Comparison of ENCODE assay signal across 32 cellular contexts in the genomic region with DNA sequence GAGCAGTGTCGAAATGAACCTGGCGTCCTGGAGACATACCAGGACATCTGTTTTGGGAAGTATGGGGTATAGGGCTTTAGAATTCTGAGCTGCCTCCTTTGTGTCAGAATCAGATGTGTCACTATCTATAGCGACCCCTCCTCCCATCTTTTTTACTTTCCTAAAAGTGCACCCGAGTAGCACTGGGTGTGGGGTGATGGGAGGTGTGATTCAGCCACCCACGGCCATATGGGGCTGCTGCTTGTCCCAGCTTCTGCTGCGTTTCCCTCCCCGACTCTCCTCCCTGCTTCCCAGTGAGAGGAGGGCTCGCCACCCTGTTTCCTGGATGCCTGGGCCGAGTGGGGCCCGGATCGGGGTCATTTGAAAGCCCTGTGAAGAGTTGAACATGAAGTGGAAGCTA.
"Had no signal": no experiment of that assay in that cellular context is flagged by ENCODE, and none has a peak within 500 bp of the region (broad histone marks: within the 10 kb centered on the region; RNA-seq: fewer than 3 reads in every experiment).

No MANE protein-coding gene starts in this region.

- H3K36me3 Mint-ChIP-seq: brain had no signal

- DNase-seq: activated CD4-positive, alpha-beta T cell treated with anti-CD3 and anti-CD28 coated beads for 36 hours; activated CD4-positive, alpha-beta T cell treated with anti-CD3 and anti-CD28 coated beads, Interleukin-2, amount 10 ng/mL, durations not matched to agents 7 days and 5 days; activated CD4-positive, alpha-beta T cell treated with anti-CD3 and anti-CD28 coated beads, Interleukin-2, amount 50 U/mL, for 48 hours; activated CD8-positive, alpha-beta T cell treated with anti-CD3 and anti-CD28 coated beads, Interleukin-2, amount 10 ng/mL, durations not matched to agents 7 days and 5 days; activated gamma-delta T cell; activated naive CD4-positive, alpha-beta T cell treated with anti-CD3 and anti-CD28 coated beads for 36 hours; activated T-cell treated with anti-CD3 and anti-CD28 coated beads, Interleukin-2, amount 50 U/mL, for 24 hours; adrenal gland; Kasumi-1; KG1; MM.1S; MV-4-11; NCI-H1092; NCI-H1436 treated with DMSO at 0.1 percent for 48 hours; NCI-H1694 treated with DMSO at 0.1 percent for 48 hours; NCI-H2029; NCI-H345; NCI-H524 treated with DMSO at 0.1 percent for 48 hours; NK-92 treated with Interleukin-12 subunit alpha and Interleukin-12 subunit beta, amount 100 ng/mL, for 24 hours; PC-3; Peyer's patch; RPMI8226; SHP77 treated with DMSO at 0.1 percent for 48 hours; SK-N-SH had no signal

- H3K36me3 ChIP-seq: adrenal gland, Peyer's patch, SJSA1 had no signal

- H3K27me3 ChIP-seq: adrenal gland, Peyer's patch, SJSA1 had no signal

- H3K4me2 ChIP-seq: SK-N-SH had no signal

- H3K4me3 ChIP-seq: adrenal gland, Peyer's patch, SJSA1 had no signal

- H3K4me1 Mint-ChIP-seq: activated CD4-positive, alpha-beta T cell treated with anti-CD3 and anti-CD28 coated beads for 36 hours; activated CD4-positive, alpha-beta T cell treated with anti-CD3 and anti-CD28 coated beads, Interleukin-2, amount 10 ng/mL, durations not matched to agents 7 days and 5 days; brain; WTC11 had no signal

- H3K27me3 Mint-ChIP-seq: activated CD4-positive, alpha-beta T cell treated with anti-CD3 and anti-CD28 coated beads for 36 hours; activated CD4-positive, alpha-beta T cell treated with anti-CD3 and anti-CD28 coated beads, Interleukin-2, amount 10 ng/mL, durations not matched to agents 7 days and 5 days; activated T-cell treated with anti-CD3 and anti-CD28 coated beads, Interleukin-2, amount 50 U/mL, for 24 hours had no signal

- H3K9me2 ChIP-seq: SK-N-SH had no signal

- H3K4me1 ChIP-seq: adrenal gland, Peyer's patch, SJSA1 had no signal

- H3K27ac ChIP-seq: adrenal gland, Peyer's patch, SJSA1 had no signal

- ATAC-seq: activated CD4-positive, alpha-beta T cell treated with anti-CD3 and anti-CD28 coated beads for 36 hours; activated CD4-positive, CD25-positive, alpha-beta regulatory T cell treated with anti-CD3 and anti-CD28 coated beads, Interleukin-2, amount 50 U/mL, for 24 hours; activated CD8-positive, alpha-beta T cell treated with anti-CD3 and anti-CD28 coated beads, Interleukin-2, amount 10 ng/mL, durations not matched to agents 7 days and 5 days; activated naive CD4-positive, alpha-beta T cell treated with anti-CD3 and anti-CD28 coated beads, Interleukin-2, amount 50 U/mL, for 72 hours; PC-3; WTC11 had no signal

- H3K4me3 Mint-ChIP-seq: activated CD4-positive, alpha-beta T cell treated with anti-CD3 and anti-CD28 coated beads for 36 hours; activated CD4-positive, alpha-beta T cell treated with anti-CD3 and anti-CD28 coated beads, Interleukin-2, amount 10 ng/mL, durations not matched to agents 7 days and 5 days; activated CD8-positive, alpha-beta T cell treated with anti-CD3 and anti-CD28 coated beads, Interleukin-2, amount 10 ng/mL, durations not matched to agents 7 days and 5 days; activated naive CD4-positive, alpha-beta T cell treated with anti-CD3 and anti-CD28 coated beads for 36 hours; activated T-cell treated with anti-CD3 and anti-CD28 coated beads, Interleukin-2, amount 50 U/mL, for 24 hours; T-helper 1 cell treated with Interleukin-12 subunit alpha and Interleukin-12 subunit beta and Interleukin-4 antibody, amounts not matched to agents 30 μg/mL and 1 μg/mL, for 36 hours; T-helper 2 cell treated with Interferon-gamma antibody and Interleukin-4, amounts not matched to agents 5 μg/mL and 100 μg/mL, for 36 hours; WTC11 had no signal

- H3K27ac Mint-ChIP-seq: activated CD4-positive, alpha-beta T cell treated with anti-CD3 and anti-CD28 coated beads for 36 hours; activated CD4-positive, alpha-beta T cell treated with anti-CD3 and anti-CD28 coated beads, Interleukin-2, amount 10 ng/mL, durations not matched to agents 7 days and 5 days; activated CD8-positive, alpha-beta T cell treated with anti-CD3 and anti-CD28 coated beads, Interleukin-2, amount 10 ng/mL, durations not matched to agents 7 days and 5 days; activated naive CD4-positive, alpha-beta T cell treated with anti-CD3 and anti-CD28 coated beads for 36 hours; activated naive CD4-positive, alpha-beta T cell treated with anti-CD3 and anti-CD28 coated beads, Interleukin-2, amount 50 U/mL, for 72 hours; activated T-cell treated with anti-CD3 and anti-CD28 coated beads, Interleukin-2, amount 50 U/mL, for 24 hours; activated T-helper 2 cell treated with anti-CD3 and anti-CD28 coated beads, Interferon-gamma antibody, Interleukin-2, Interleukin-4, amounts not matched to agents 10 μg/mL and 5 μg/mL and 100 μg/mL, durations not matched to agents 14 hours and 24 hours and 36 hours; T-helper 1 cell treated with Interleukin-12 subunit alpha and Interleukin-12 subunit beta and Interleukin-4 antibody, amounts not matched to agents 30 μg/mL and 1 μg/mL, for 36 hours; T-helper 2 cell treated with Interferon-gamma antibody and Interleukin-4, amounts not matched to agents 5 μg/mL and 100 μg/mL, for 36 hours; WTC11 had no signal
